Comparison of ENCODE assay signal across 1 cellular context in genomic region chr16:70658921-70659320, GRCh38.
TF ChIP-seq lines count a peak whose summit lies in the region.

No MANE protein-coding gene starts in this region.

TF ChIP-seq in K562, 482 proteins besides CTCF, POLR2A, EP300 and RAD21:
- TF ChIP-seq KDM5B (IDR thresholded peaks at IDR 0.05; ENCODE audit: insufficient replicate concordance, low read depth, low read length), result no peak
- no peak for TF ChIP-seq FOXJ3 (CRISPR knock-in tag; IDR thresholded peaks at IDR 0.05)
- no peak for TF ChIP-seq HDGF (IDR thresholded peaks at IDR 0.05)
- TF ChIP-seq CBFA2T2 (conservative IDR thresholded peaks at IDR 0.05), result no peak
- no peak for TF ChIP-seq NCOA2 (IDR thresholded peaks at IDR 0.05; ENCODE audit: partially characterized antibody in 2 of 2)
- TF ChIP-seq ZNF778 (CRISPR knock-in tag; IDR thresholded peaks at IDR 0.05), result no peak
- TF ChIP-seq KAT2B (IDR thresholded peaks at IDR 0.05; ENCODE audit: low read depth, low read length), result no peak
- TF ChIP-seq, protein P1, sequence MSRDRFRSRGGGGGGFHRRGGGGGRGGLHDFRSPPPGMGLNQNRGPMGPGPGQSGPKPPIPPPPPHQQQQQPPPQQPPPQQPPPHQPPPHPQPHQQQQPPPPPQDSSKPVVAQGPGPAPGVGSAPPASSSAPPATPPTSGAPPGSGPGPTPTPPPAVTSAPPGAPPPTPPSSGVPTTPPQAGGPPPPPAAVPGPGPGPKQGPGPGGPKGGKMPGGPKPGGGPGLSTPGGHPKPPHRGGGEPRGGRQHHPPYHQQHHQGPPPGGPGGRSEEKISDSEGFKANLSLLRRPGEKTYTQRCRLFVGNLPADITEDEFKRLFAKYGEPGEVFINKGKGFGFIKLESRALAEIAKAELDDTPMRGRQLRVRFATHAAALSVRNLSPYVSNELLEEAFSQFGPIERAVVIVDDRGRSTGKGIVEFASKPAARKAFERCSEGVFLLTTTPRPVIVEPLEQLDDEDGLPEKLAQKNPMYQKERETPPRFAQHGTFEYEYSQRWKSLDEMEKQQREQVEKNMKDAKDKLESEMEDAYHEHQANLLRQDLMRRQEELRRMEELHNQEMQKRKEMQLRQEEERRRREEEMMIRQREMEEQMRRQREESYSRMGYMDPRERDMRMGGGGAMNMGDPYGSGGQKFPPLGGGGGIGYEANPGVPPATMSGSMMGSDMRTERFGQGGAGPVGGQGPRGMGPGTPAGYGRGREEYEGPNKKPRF (IDR thresholded peaks at IDR 0.05; ENCODE audit: low read depth, low read length), result no peak
- TF ChIP-seq STAT6 (CRISPR knock-in tag; IDR thresholded peaks at IDR 0.05), result no peak
